In the genomic region with DNA sequence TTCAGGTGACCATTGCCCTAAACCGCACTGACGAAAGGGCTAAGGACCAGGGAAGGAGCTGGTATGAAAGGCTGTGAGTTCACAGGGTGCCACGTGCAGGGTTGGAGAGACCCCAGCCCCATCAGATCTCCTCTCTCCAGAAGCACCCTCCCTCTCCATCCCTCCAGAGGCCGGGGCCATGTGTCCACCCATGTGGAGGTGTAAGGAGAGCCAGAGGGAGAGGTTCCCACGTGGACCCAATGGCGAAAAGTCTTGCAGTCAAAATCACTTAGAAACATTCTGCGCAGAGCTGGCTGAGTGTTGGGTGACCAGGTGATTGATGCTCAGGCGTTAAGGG, we compare ENCODE assay signal across 8 cellular contexts.
DNase-seq lines count a peak whose midpoint lies in the region; ATAC-seq and TF ChIP-seq lines count a peak whose summit lies in the region.

No MANE protein-coding gene starts in this region.

- no peaks in the 10 kb centered on the region for H3K27me3 ChIP-seq in CD8-positive, alpha-beta memory T cell (ENCODE audit: insufficient read depth, low read length, poor library complexity, severe bottlenecking)

- H3K36me3 ChIP-seq in HEK293 (ENCODE audit: control insufficient read depth in 2 of 2, insufficient read depth in 1 of 2, low read length in 2 of 2), result no peaks in the 10 kb centered on the region
- H3K36me3 ChIP-seq in CD8-positive, alpha-beta memory T cell (ENCODE audit: insufficient read depth, low read length), result no peaks in the 10 kb centered on the region

- peaks cover 42% of the 10 kb centered on the region for H3K27me3 Mint-ChIP-seq in activated CD8-positive, alpha-beta T cell treated with anti-CD3 and anti-CD28 coated beads for 36 hours
- peaks cover 23 to 35% of the 10 kb centered on the region in 2 donors for H3K27me3 Mint-ChIP-seq in stimulated activated naive B cell treated with anti-CD40 and anti-IgM and Interleukin-4, amounts not matched to agents 10 μg/mL and 1 μg/mL and 100 μg/mL, for 72 hours
- peaks cover 12 to 38% of the 10 kb centered on the region in 2 donors for H3K27me3 Mint-ChIP-seq in CD8-positive, alpha-beta memory T cell

- H3K9me3 Mint-ChIP-seq in activated CD8-positive, alpha-beta T cell treated with anti-CD3 and anti-CD28 coated beads for 36 hours, result peaks cover 8% of the 10 kb centered on the region
- H3K9me3 Mint-ChIP-seq in stimulated activated naive B cell treated with anti-CD40 and anti-IgM and Interleukin-4, amounts not matched to agents 10 μg/mL and 1 μg/mL and 100 μg/mL, for 72 hours, result peaks cover 8 to 15% of the 10 kb centered on the region in 2 donors
- peaks cover 0 to 18% (median 3%) of the 10 kb centered on the region in 5 donors for H3K9me3 Mint-ChIP-seq in CD8-positive, alpha-beta memory T cell

- no peaks in the 10 kb centered on the region for H3K36me3 Mint-ChIP-seq in activated CD8-positive, alpha-beta T cell treated with anti-CD3 and anti-CD28 coated beads for 36 hours (ENCODE audit: low read depth)
- H3K36me3 Mint-ChIP-seq in stimulated activated naive B cell treated with anti-CD40 and anti-IgM and Interleukin-4, amounts not matched to agents 10 μg/mL and 1 μg/mL and 100 μg/mL, for 72 hours, result peaks cover 1 to 5% of the 10 kb centered on the region in 2 donors
- H3K36me3 Mint-ChIP-seq in CD8-positive, alpha-beta memory T cell, result no peaks in the 10 kb centered on the region

- H3K4me3 ChIP-seq in HEK293 (ENCODE audit: low read depth, low read length), result peak overlapping the region; percentile 28
- peak overlapping the region; percentile 73 for H3K4me3 ChIP-seq in iPS-11a (ENCODE audit: low read depth, low read length)
- no peak overlapping the region for H3K4me3 ChIP-seq in CD8-positive, alpha-beta memory T cell (ENCODE audit: low read length)

- no peaks in the 10 kb centered on the region for H3K9me3 ChIP-seq in HEK293 (ENCODE audit: control insufficient read depth, insufficient read depth, low read depth, low read length)
- H3K9me3 ChIP-seq in CD8-positive, alpha-beta memory T cell (ENCODE audit: low read length), result no peaks in the 10 kb centered on the region

- H3K27ac Mint-ChIP-seq in activated CD8-positive, alpha-beta T cell treated with anti-CD3 and anti-CD28 coated beads for 36 hours, result no peak overlapping the region
- peak overlapping the region; percentile 77 for H3K27ac Mint-ChIP-seq in stimulated activated naive B cell treated with anti-CD40 and anti-IgM and Interleukin-4, amounts not matched to agents 10 μg/mL and 1 μg/mL and 100 μg/mL, for 72 hours
- H3K27ac Mint-ChIP-seq in CD8-positive, alpha-beta memory T cell, result no peak overlapping the region

- CTCF ChIA-PET in HEK293 (lab: Yijun Ruan, JAX), result interaction anchor here (0.7 kb wide), 1 partner anchor 411 kb away, joined by 3 read pairs; no protein-coding TSS in a partner anchor
- CTCF ChIA-PET in activated CD8-positive, alpha-beta T cell treated with anti-CD3 and anti-CD28 coated beads for 36 hours (lab: Charles Lee), result no interaction called here
- CTCF ChIA-PET in CD8-positive, alpha-beta memory T cell (lab: Charles Lee), result no interaction called here

- no peak for TF ChIP-seq CTCF in HEK293 (tag by site-specific recombination; IDR thresholded peaks at IDR 0.05)
- no peak for TF ChIP-seq CTCF in activated CD8-positive, alpha-beta T cell treated with anti-CD3 and anti-CD28 coated beads for 36 hours (IDR thresholded peaks at IDR 0.05)

- POLR2A ChIA-PET in HEK293 (lab: Yijun Ruan, JAX), result no interaction called here
- POLR2A ChIA-PET in activated CD8-positive, alpha-beta T cell treated with anti-CD3 and anti-CD28 coated beads for 36 hours (lab: Charles Lee), result no interaction called here
- POLR2A ChIA-PET in CD8-positive, alpha-beta memory T cell (lab: Charles Lee), result no interaction called here

- H3K4me3 Mint-ChIP-seq in activated CD8-positive, alpha-beta T cell treated with anti-CD3 and anti-CD28 coated beads for 36 hours, result peak overlapping the region; percentile 29
- peak overlapping the region; percentile 32 to 36 for H3K4me3 Mint-ChIP-seq in stimulated activated naive B cell treated with anti-CD40 and anti-IgM and Interleukin-4, amounts not matched to agents 10 μg/mL and 1 μg/mL and 100 μg/mL, for 72 hours
- H3K4me3 Mint-ChIP-seq in CD8-positive, alpha-beta memory T cell, result peak overlapping the region in 2 of 7 donors; percentile 32 to 51

- H3K27ac ChIP-seq in HEK293 (ENCODE audit: extremely low read depth, low read depth, low read length), result peak overlapping the region; percentile 12; the same call in 1 of the 2 replicates
- H3K27ac ChIP-seq in CD8-positive, alpha-beta memory T cell (ENCODE audit: low read depth, low read length), result no peak overlapping the region

- DNase-seq in activated CD8-positive, alpha-beta T cell treated with anti-CD3 and anti-CD28 coated beads for 36 hours, result no peak
- DNase-seq in stimulated activated naive B cell treated with anti-CD40 and anti-IgM and Interleukin-4, amounts not matched to agents 10 μg/mL and 1 μg/mL and 100 μg/mL, for 72 hours, result no peak
- no peak for DNase-seq in CD8-positive, alpha-beta memory T cell
- no peak for DNase-seq in HPDE6-E6E7 (ENCODE audit: extremely low spot score)
- DNase-seq in amniotic stem cell (lab: John Stamatoyannopoulos, UW), result no peak

- intact Hi-C loops in activated CD8-positive, alpha-beta T cell treated with anti-CD3 and anti-CD28 coated beads for 36 hours (cut with micrococcal nuclease), result no loop called here

- peaks cover 10% of the 10 kb centered on the region for H3K4me1 Mint-ChIP-seq in activated CD8-positive, alpha-beta T cell treated with anti-CD3 and anti-CD28 coated beads for 36 hours (ENCODE audit: low read depth)
- H3K4me1 Mint-ChIP-seq in stimulated activated naive B cell treated with anti-CD40 and anti-IgM and Interleukin-4, amounts not matched to agents 10 μg/mL and 1 μg/mL and 100 μg/mL, for 72 hours, result peaks cover 14 to 28% of the 10 kb centered on the region in 2 donors
- H3K4me1 Mint-ChIP-seq in CD8-positive, alpha-beta memory T cell, result peaks cover 8 to 18% (median 11%) of the 10 kb centered on the region in 3 donors

- ATAC-seq in activated CD8-positive, alpha-beta T cell treated with anti-CD3 and anti-CD28 coated beads for 36 hours, result no peak
- no peak for ATAC-seq in stimulated activated naive B cell treated with anti-CD40 and anti-IgM and Interleukin-4, amounts not matched to agents 10 μg/mL and 1 μg/mL and 100 μg/mL, for 72 hours (replicated peaks)
- no peak for ATAC-seq in GM19023 (IDR thresholded peaks at IDR 0.05; ENCODE audit: unreplicated experiment)

- no peaks in the 10 kb centered on the region; the same call in 1 of the 2 replicates for H3K4me1 ChIP-seq in HEK293 (ENCODE audit: control insufficient read depth, insufficient read depth, low read length)
- peaks cover 6% of the 10 kb centered on the region for H3K4me1 ChIP-seq in CD8-positive, alpha-beta memory T cell (ENCODE audit: insufficient read depth, low read length)

TF ChIP-seq in HEK293, 187 proteins besides CTCF, POLR2A, EP300 and RAD21:
- TF ChIP-seq ZNF561 (tag by site-specific recombination; IDR thresholded peaks at IDR 0.05; ENCODE audit: borderline replicate concordance), result 0 out of 2 replicates have a peak, but pooled peaks have one; percentile 3
- no peak for TF ChIP-seq SETDB1 (IDR thresholded peaks at IDR 0.05; ENCODE audit: insufficient read length, low read length)
TF ChIP-seq in HEK293: peak in this region for 1.
